ENCODE assay signal across 8 cellular contexts in the genomic region with DNA sequence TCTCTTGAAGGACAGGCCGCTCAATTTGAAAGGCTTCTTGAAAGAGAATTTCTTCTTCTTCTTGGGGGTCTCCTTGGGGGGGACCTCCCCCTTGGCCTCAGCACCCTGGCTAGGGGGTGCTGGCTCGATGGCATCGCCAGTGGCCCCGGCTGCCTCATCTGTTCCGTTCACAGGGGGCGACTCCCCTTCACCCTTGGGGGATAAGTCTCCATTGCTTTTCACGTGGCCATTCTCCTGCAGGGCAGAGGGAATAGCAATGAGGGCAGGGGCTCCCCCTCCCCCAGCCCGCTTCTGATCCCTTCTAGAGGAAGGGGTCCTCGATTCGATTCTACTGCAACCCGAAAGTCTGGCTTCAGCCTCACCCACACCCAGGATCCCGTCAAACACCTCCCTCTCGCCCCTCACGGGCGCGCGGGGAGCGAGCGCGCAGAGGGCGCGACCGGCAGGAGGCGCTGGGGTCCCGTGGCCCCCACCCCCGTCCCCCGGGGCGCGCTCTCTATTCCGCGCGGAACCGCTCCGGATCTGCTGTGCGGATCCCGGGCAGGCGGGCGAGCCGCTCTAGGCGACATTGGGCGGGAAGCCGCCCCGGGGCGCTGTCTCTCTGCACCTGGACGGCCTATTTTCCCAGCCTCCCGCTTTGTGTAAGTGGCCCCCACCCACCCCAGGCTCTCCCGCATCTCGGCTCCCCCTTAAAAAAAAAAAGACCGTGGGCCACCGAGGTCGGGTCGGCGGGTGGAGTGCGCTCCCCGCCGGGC. TPM values are rescaled to one million over a fixed set of nuclear protein-coding genes. Genes with fewer than 3 reads are reported as not detected.
DNase-seq lines count a peak whose midpoint lies in the region; ATAC-seq and TF ChIP-seq lines count a peak whose summit lies in the region.

No MANE protein-coding gene starts in this region.

- peak overlapping the region in 1 of 2 donors; percentile 73 for H3K27ac ChIP-seq in coronary artery
- peak overlapping the region; percentile 60 for H3K27ac ChIP-seq in lower lobe of right lung

- H3K4me1 ChIP-seq in lower lobe of right lung: peaks cover 63% of the 10 kb centered on the region

- no peaks in the 10 kb centered on the region for H3K9me3 ChIP-seq in lower lobe of right lung

- TF ChIP-seq CTCF in coronary artery (IDR thresholded peaks at IDR 0.05) (peak; percentile 36), lower lobe of right lung (IDR thresholded peaks at IDR 0.05) (peak; percentile 78)

- intact Hi-C loops in lower lobe of right lung (cut with DNase I): no loop called here

- peaks cover 32% of the 10 kb centered on the region for H3K36me3 ChIP-seq in lower lobe of right lung

- DNase-seq in NCI-H345 (lab: John Stamatoyannopoulos, UW): peak; percentile 62
- DNase-seq in NCI-H345 treated with DMSO at 0.1 percent for 48 hours (lab: John Stamatoyannopoulos, UW; ENCODE audit: unreplicated experiment): no peak
- DNase-seq in Kasumi-1 (lab: John Stamatoyannopoulos, UW): peak; percentile 33 to 41
- DNase-seq in activated CD4-positive, alpha-beta T cell treated with anti-CD3 and anti-CD28 coated beads for 1 hour: peak; percentile 57
- no peak for DNase-seq in coronary artery (ENCODE audit: low spot score)
- peak; percentile 71 for DNase-seq in lower lobe of right lung
- peak; percentile 34 for DNase-seq in stimulated activated CD8-positive, alpha-beta memory T cell treated with anti-CD3 and anti-CD28 coated beads, Interleukin-15, amount 100 ng/mL, for 1 hour (ENCODE audit: low read depth)

- peak overlapping the region; percentile 81 for H3K4me3 ChIP-seq in coronary artery
- H3K4me3 ChIP-seq in lower lobe of right lung: peak overlapping the region; percentile 63

- H3K27me3 ChIP-seq in lower lobe of right lung (ENCODE audit: low read depth): no peaks in the 10 kb centered on the region

- ATAC-seq in lower lobe of right lung (peak; percentile 53 to 69), GM21825 (IDR thresholded peaks at IDR 0.05; ENCODE audit: unreplicated experiment) (no peak)

RNA-seq across cellular contexts. Expression of gene MARCKSL1, which starts 1.0 kb away (rescaled TPM):
- total RNA-seq in lower lobe of right lung: 34.7 TPM

RNA-seq across cellular contexts. Expression of gene FAM229A, which starts 27.2 kb away (rescaled TPM):
- 9.7 TPM for total RNA-seq in lower lobe of right lung

RNA-seq across cellular contexts. Expression of gene TSSK3, which starts 27.3 kb away (rescaled TPM):
- total RNA-seq in lower lobe of right lung: 2.1 TPM

RNA-seq across cellular contexts. Expression of gene HDAC1, which starts 43.2 kb away (rescaled TPM):
- 68.9 TPM for total RNA-seq in lower lobe of right lung

RNA-seq across cellular contexts. Expression of gene BSDC1, which starts 59.2 kb away (rescaled TPM):
- total RNA-seq in lower lobe of right lung: 63.2 TPM

Comparison
In these comparisons a context has a peak if more than half of its experiments do, and no peak if none do; other contexts are left out.
1. DNase-seq: peak in NCI-H345 (single experiment), Kasumi-1 (2 of 2), activated CD4-positive, alpha-beta T cell treated with anti-CD3 and anti-CD28 coated beads for 1 hour (single experiment), lower lobe of right lung (single experiment) and stimulated activated CD8-positive, alpha-beta memory T cell treated with anti-CD3 and anti-CD28 coated beads, Interleukin-15, amount 100 ng/mL, for 1 hour (single experiment); none in NCI-H345 treated with DMSO at 0.1 percent for 48 hours (single experiment) and coronary artery (single experiment).